11 cellular contexts compared by ENCODE assay signal in the genomic region with DNA sequence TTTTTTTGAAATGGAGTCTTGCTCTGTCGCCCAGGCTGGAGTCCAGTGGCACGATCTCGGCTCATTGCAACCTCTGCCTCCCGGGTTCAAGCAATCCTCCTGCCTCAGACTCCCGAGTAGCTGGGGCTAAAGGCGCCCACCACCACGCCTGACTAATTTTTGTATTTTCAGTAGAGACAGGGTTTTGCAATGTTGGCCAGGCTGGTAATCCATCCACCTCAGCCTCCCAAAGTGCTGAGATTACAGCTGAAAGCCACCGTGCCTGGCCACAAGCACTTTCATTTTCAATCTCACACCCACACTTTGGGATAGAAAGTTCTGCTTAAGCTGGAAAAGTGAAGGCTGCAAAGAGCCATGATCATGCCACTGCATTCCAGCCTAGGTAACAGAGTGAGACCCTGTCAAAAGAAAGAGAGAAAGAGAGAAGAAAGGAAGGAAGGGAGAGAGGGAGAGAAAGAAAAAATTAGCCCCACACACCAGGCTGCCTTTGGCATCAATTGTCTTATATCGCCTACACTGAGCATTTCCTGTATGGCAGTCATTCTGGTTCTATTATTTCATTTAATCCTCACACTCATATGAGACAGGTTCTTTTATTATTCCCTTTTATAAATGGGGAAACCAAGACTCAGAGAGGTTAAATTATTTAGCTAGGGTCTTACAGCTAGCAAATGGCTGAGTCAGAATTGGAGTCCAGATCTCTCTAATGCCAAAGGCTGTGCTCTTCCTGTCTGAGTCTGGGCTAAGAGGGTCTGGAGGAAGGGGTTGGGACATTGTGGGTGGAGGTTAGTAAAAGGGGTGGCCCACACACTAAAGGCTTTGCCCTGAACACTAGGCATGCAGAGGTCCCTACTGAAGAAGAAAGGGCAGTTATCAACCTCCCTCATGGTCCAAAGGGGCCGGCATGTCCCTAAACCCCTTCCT. TPM values are rescaled to one million over a fixed set of nuclear protein-coding genes. Genes with fewer than 3 reads are reported as not detected.
A peak's percentile ranks its signal among the peaks of the same experiment; 100 is the strongest.
DNase-seq lines count a peak whose midpoint lies in the region; ATAC-seq and TF ChIP-seq lines count a peak whose summit lies in the region.
"Had no signal": no experiment of that assay in that cellular context is flagged by ENCODE, and none has a peak within 500 bp of the region (broad histone marks: within the 10 kb centered on the region; RNA-seq: fewer than 3 reads in every experiment).

No MANE protein-coding gene starts in this region.

- H3K9me3 Mint-ChIP-seq in activated naive CD4-positive, alpha-beta T cell treated with anti-CD3 and anti-CD28 coated beads, Interleukin-2, amount 50 U/mL, for 24 hours = no peaks in the 10 kb centered on the region
- no peaks in the 10 kb centered on the region for H3K9me3 Mint-ChIP-seq in osteocyte (ENCODE audit: unreplicated experiment)

- TF ChIP-seq CTCF in GM12865 (IDR thresholded peaks at IDR 0.05; ENCODE audit: insufficient read depth, low read depth, low read length, missing control alignments) (no peak), osteocyte (IDR thresholded peaks at IDR 0.05) (no peak)

- peak; percentile 41 for DNase-seq in GM12865 (ENCODE audit: low read depth)
- no peak for DNase-seq in osteocyte (ENCODE audit: extremely low spot score, unreplicated experiment)
- DNase-seq in SIG-M5 (lab: John Stamatoyannopoulos, UW) = no peak
- DNase-seq in NCI-H524 treated with DMSO at 0.1 percent for 48 hours (lab: John Stamatoyannopoulos, UW) = no peak
- DNase-seq in A172 (ENCODE audit: low spot score) = no peak
- DNase-seq in pons (ENCODE audit: low spot score) = no peak
- DNase-seq: NCI-H774; stimulated activated naive CD4-positive, alpha-beta T cell treated with Interleukin-2 at 50 U/mL for 16 hours had no signal

- ATAC-seq in HG02623 (IDR thresholded peaks at IDR 0.05; ENCODE audit: unreplicated experiment) = peak; percentile 57
- ATAC-seq: K562 had no signal

- H3K4me3 Mint-ChIP-seq in activated naive CD4-positive, alpha-beta T cell treated with anti-CD3 and anti-CD28 coated beads, Interleukin-2, amount 50 U/mL, for 24 hours = peak overlapping the region; percentile 45
- H3K4me3 Mint-ChIP-seq in osteocyte (ENCODE audit: unreplicated experiment) = no peak overlapping the region

- H3K4me1 Mint-ChIP-seq in activated naive CD4-positive, alpha-beta T cell treated with anti-CD3 and anti-CD28 coated beads, Interleukin-2, amount 50 U/mL, for 24 hours = peaks cover 19% of the 10 kb centered on the region
- H3K4me1 Mint-ChIP-seq in osteocyte (ENCODE audit: unreplicated experiment) = peaks cover 30% of the 10 kb centered on the region

- H3K27me3 Mint-ChIP-seq in activated naive CD4-positive, alpha-beta T cell treated with anti-CD3 and anti-CD28 coated beads, Interleukin-2, amount 50 U/mL, for 24 hours = peaks cover 11% of the 10 kb centered on the region
- no peaks in the 10 kb centered on the region for H3K27me3 Mint-ChIP-seq in osteocyte (ENCODE audit: unreplicated experiment)

- H3K4me3 ChIP-seq in GM12865 (ENCODE audit: low read depth, low read length) = no peak overlapping the region
- H3K4me3 ChIP-seq: K562 had no signal

- H3K36me3 Mint-ChIP-seq in activated naive CD4-positive, alpha-beta T cell treated with anti-CD3 and anti-CD28 coated beads, Interleukin-2, amount 50 U/mL, for 24 hours = peaks cover 2% of the 10 kb centered on the region
- no peaks in the 10 kb centered on the region for H3K36me3 Mint-ChIP-seq in osteocyte (ENCODE audit: unreplicated experiment)

- no peak overlapping the region for H3K27ac Mint-ChIP-seq in activated naive CD4-positive, alpha-beta T cell treated with anti-CD3 and anti-CD28 coated beads, Interleukin-2, amount 50 U/mL, for 24 hours
- peak overlapping the region; percentile 69 for H3K27ac Mint-ChIP-seq in osteocyte (ENCODE audit: unreplicated experiment)

RNA-seq across cellular contexts. Expression of a gene that starts 37.9 kb away (rescaled TPM):
- total RNA-seq in osteocyte = 37.1 and 42.2 TPM in 2 replicates
- 4.8 and 6.4 TPM in 2 replicates for total RNA-seq in A172 (2014; rRNA removed; shearing (Covaris generic))
